In the genomic region with DNA sequence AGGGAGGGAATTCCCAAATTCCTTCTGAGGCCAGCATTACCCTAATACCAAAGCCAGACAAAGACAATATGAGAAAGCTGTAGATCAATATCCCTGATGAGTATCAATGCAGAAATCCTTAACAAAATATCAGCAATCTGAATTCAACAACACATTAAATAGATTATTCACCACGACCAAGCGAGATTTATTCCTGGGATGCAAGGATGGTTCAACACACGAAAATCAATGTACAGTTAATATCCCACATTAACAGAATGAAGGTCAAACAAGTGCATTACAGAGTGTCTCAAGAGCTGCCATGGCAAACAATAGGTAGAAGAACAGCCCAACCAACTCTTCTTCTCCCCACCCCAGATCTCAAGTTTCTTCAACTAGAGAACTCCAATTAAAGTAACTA, we compare ENCODE assay signal across 19 cellular contexts. TPM values are rescaled to one million over a fixed set of nuclear protein-coding genes. Genes with fewer than 3 reads are reported as not detected.
DNase-seq lines count a peak whose midpoint lies in the region; ATAC-seq lines count a peak whose summit lies in the region.
"Had no signal": no experiment of that assay in that cellular context is flagged by ENCODE, and none has a peak within 500 bp of the region (broad histone marks: within the 10 kb centered on the region; RNA-seq: fewer than 3 reads in every experiment).

No MANE protein-coding gene starts in this region.

- no peaks in the 10 kb centered on the region for H3K9me2 ChIP-seq in GM23248 (ENCODE audit: insufficient read depth)

- intact Hi-C loops in activated T-helper 1 cell treated with anti-CD3 and anti-CD28 coated beads, Interleukin-12 subunit alpha, Interleukin-12 subunit beta, Interleukin-2, Interleukin-4 antibody, amounts not matched to agents 30 ng/mL and 10 ng/mL and 1 ng/mL, durations not matched to agents 14 hours and 24 hours and 36 hours (cut with micrococcal nuclease) = loop anchor here (10.0 kb wide), 1 partner anchor 1077 kb away; the partner anchor contains the start of gene SPOCK2

- no peak overlapping the region for H4K12ac ChIP-seq in trophoblast cell (ENCODE audit: low read depth, low read length)

- H2AK5ac ChIP-seq in trophoblast cell (ENCODE audit: low read length) = no peak overlapping the region

- no peak overlapping the region for H3K4me3 ChIP-seq in GM23248
- no peak overlapping the region for H3K4me3 ChIP-seq in trophoblast cell (ENCODE audit: low read depth, low read length)

- H3K36me3 ChIP-seq in GM23248 (ENCODE audit: low read depth) = 0 out of 2 replicates have a peak, but pooled peaks cover 8% of the 10 kb centered on the region
- peaks cover 11 to 13% of the 10 kb centered on the region in 2 experiments for H3K36me3 ChIP-seq in trophoblast cell (ENCODE audit: control insufficient read depth in 1 of 2, insufficient read depth in 2 of 2, low read length in 2 of 2)

- in situ Hi-C loops in GM23248 (cut with MboI) = no loop called here

- peaks cover 7 to 31% of the 10 kb centered on the region in 2 donors for H3K36me3 Mint-ChIP-seq in activated T-cell treated with anti-CD3 and anti-CD28 coated beads, Interleukin-2, amount 50 U/mL, for 72 hours (ENCODE audit: insufficient read depth in 2 of 2)
- peaks cover 37% of the 10 kb centered on the region for H3K36me3 Mint-ChIP-seq in activated T-cell treated with anti-CD3 and anti-CD28 coated beads, Interleukin-2, amount 50 U/mL, for 4 hours (ENCODE audit: insufficient read depth)
- H3K36me3 Mint-ChIP-seq in activated naive CD8-positive, alpha-beta T cell = peaks cover 4% of the 10 kb centered on the region
- peaks cover 39% of the 10 kb centered on the region for H3K36me3 Mint-ChIP-seq in activated T-helper 1 cell treated with anti-CD3 and anti-CD28 coated beads, Interleukin-12 subunit alpha, Interleukin-12 subunit beta, Interleukin-2, Interleukin-4 antibody, amounts not matched to agents 30 ng/mL and 10 ng/mL and 1 ng/mL, durations not matched to agents 14 hours and 24 hours and 36 hours (ENCODE audit: low read depth)

- peaks cover 56% of the 10 kb centered on the region for H3K4me1 Mint-ChIP-seq in activated T-cell treated with anti-CD3 and anti-CD28 coated beads, Interleukin-2, amount 50 U/mL, for 72 hours (ENCODE audit: low read depth)
- H3K4me1 Mint-ChIP-seq in activated T-cell treated with anti-CD3 and anti-CD28 coated beads, Interleukin-2, amount 50 U/mL, for 4 hours (ENCODE audit: low read depth) = peaks cover 47% of the 10 kb centered on the region
- H3K4me1 Mint-ChIP-seq in activated naive CD8-positive, alpha-beta T cell (ENCODE audit: low read depth) = peaks cover 56% of the 10 kb centered on the region
- peaks cover 57% of the 10 kb centered on the region for H3K4me1 Mint-ChIP-seq in activated T-helper 1 cell treated with anti-CD3 and anti-CD28 coated beads, Interleukin-12 subunit alpha, Interleukin-12 subunit beta, Interleukin-2, Interleukin-4 antibody, amounts not matched to agents 30 ng/mL and 10 ng/mL and 1 ng/mL, durations not matched to agents 14 hours and 24 hours and 36 hours (ENCODE audit: low read depth)

- no peaks in the 10 kb centered on the region for H3K27me3 ChIP-seq in GM23248 (replicated peaks; ENCODE audit: insufficient read depth)
- no peaks in the 10 kb centered on the region for H3K27me3 ChIP-seq in trophoblast cell (ENCODE audit: insufficient read depth, low read length)

- no peak overlapping the region for H3K9ac ChIP-seq in GM23248
- no peak overlapping the region for H3K9ac ChIP-seq in trophoblast cell (ENCODE audit: low read length)

- peak overlapping the region; percentile 80 for H3K27ac Mint-ChIP-seq in activated T-cell treated with anti-CD3 and anti-CD28 coated beads, Interleukin-2, amount 50 U/mL, for 72 hours
- peak overlapping the region; percentile 35 for H3K27ac Mint-ChIP-seq in activated naive CD8-positive, alpha-beta T cell
- H3K27ac Mint-ChIP-seq in activated T-helper 1 cell treated with anti-CD3 and anti-CD28 coated beads, Interleukin-12 subunit alpha, Interleukin-12 subunit beta, Interleukin-2, Interleukin-4 antibody, amounts not matched to agents 30 ng/mL and 10 ng/mL and 1 ng/mL, durations not matched to agents 14 hours and 24 hours and 36 hours = no peak overlapping the region

- H3K27me3 Mint-ChIP-seq in activated T-cell treated with anti-CD3 and anti-CD28 coated beads, Interleukin-2, amount 50 U/mL, for 72 hours (ENCODE audit: low read depth) = no peaks in the 10 kb centered on the region
- H3K27me3 Mint-ChIP-seq in activated T-cell treated with anti-CD3 and anti-CD28 coated beads, Interleukin-2, amount 50 U/mL, for 4 hours (ENCODE audit: low read depth) = no peaks in the 10 kb centered on the region
- no peaks in the 10 kb centered on the region for H3K27me3 Mint-ChIP-seq in activated naive CD8-positive, alpha-beta T cell
- H3K27me3 Mint-ChIP-seq in activated T-helper 1 cell treated with anti-CD3 and anti-CD28 coated beads, Interleukin-12 subunit alpha, Interleukin-12 subunit beta, Interleukin-2, Interleukin-4 antibody, amounts not matched to agents 30 ng/mL and 10 ng/mL and 1 ng/mL, durations not matched to agents 14 hours and 24 hours and 36 hours (ENCODE audit: insufficient read depth) = no peaks in the 10 kb centered on the region

- peak overlapping the region; percentile 94; the same call in 1 of the 2 replicates for H3K27ac ChIP-seq in GM23248
- H3K27ac ChIP-seq in trophoblast cell (ENCODE audit: low read depth, low read length) = no peak overlapping the region

- no peaks in the 10 kb centered on the region for H3K9me3 ChIP-seq in GM23248 (ENCODE audit: low read depth)
- H3K9me3 ChIP-seq in trophoblast cell (ENCODE audit: insufficient read depth, low read depth, low read length) = no peaks in the 10 kb centered on the region

- no peak overlapping the region for H2AFZ ChIP-seq in GM23248
- no peak overlapping the region for H2AFZ ChIP-seq in trophoblast cell (ENCODE audit: insufficient read depth, low read length, poor library complexity)

- peaks cover 94% of the 10 kb centered on the region for H3K79me2 ChIP-seq in GM23248 (ENCODE audit: insufficient read depth)
- no peaks in the 10 kb centered on the region for H3K79me2 ChIP-seq in trophoblast cell (ENCODE audit: control insufficient read depth, insufficient read depth, low read length, poor library complexity)

- DNase-seq in activated T-cell treated with anti-CD3 and anti-CD28 coated beads, Interleukin-2, amount 50 U/mL, for 72 hours = no peak
- DNase-seq in activated T-cell treated with anti-CD3 and anti-CD28 coated beads, Interleukin-2, amount 50 U/mL, for 4 hours = no peak
- DNase-seq in GM23248 (no peak), trophoblast cell (no peak), COR-L47 (lab: John Stamatoyannopoulos, UW) (no peak), GF-D8 (lab: John Stamatoyannopoulos, UW) (no peak)
- DNase-seq in activated T-helper 1 cell treated with anti-CD3 and anti-CD28 coated beads, Interleukin-12 subunit alpha, Interleukin-12 subunit beta, Interleukin-2, Interleukin-4 antibody, amounts not matched to agents 30 ng/mL and 10 ng/mL and 1 ng/mL, durations not matched to agents 14 hours and 24 hours and 36 hours (ENCODE audit: low spot score) = no peak
- DNase-seq: Calu3, DMS79, H7, KG1, NCI-H1092, NCI-H146, NCI-H2081 treated with DMSO at 0.1 percent for 48 hours, NCI-H524 had no signal

- no peaks in the 10 kb centered on the region for H4K20me1 ChIP-seq in GM23248 (ENCODE audit: insufficient read depth)

- peaks cover 0 to 2% of the 10 kb centered on the region in 2 donors for H3K9me3 Mint-ChIP-seq in activated T-cell treated with anti-CD3 and anti-CD28 coated beads, Interleukin-2, amount 50 U/mL, for 72 hours
- H3K9me3 Mint-ChIP-seq in activated T-cell treated with anti-CD3 and anti-CD28 coated beads, Interleukin-2, amount 50 U/mL, for 4 hours = no peaks in the 10 kb centered on the region
- H3K9me3 Mint-ChIP-seq in activated naive CD8-positive, alpha-beta T cell (ENCODE audit: low read depth) = no peaks in the 10 kb centered on the region
- no peaks in the 10 kb centered on the region for H3K9me3 Mint-ChIP-seq in activated T-helper 1 cell treated with anti-CD3 and anti-CD28 coated beads, Interleukin-12 subunit alpha, Interleukin-12 subunit beta, Interleukin-2, Interleukin-4 antibody, amounts not matched to agents 30 ng/mL and 10 ng/mL and 1 ng/mL, durations not matched to agents 14 hours and 24 hours and 36 hours
- H3K9me3 Mint-ChIP-seq: CD14-positive monocyte had no signal

- no peak overlapping the region for H2BK5ac ChIP-seq in trophoblast cell (ENCODE audit: low read depth, low read length, poor library complexity)

- H3K23ac ChIP-seq in trophoblast cell (ENCODE audit: low read length) = no peak overlapping the region

- H3K4ac ChIP-seq in trophoblast cell (ENCODE audit: low read depth, low read length) = peak overlapping the region; percentile 21

- no peak overlapping the region for H4K8ac ChIP-seq in trophoblast cell (ENCODE audit: low read depth, low read length)

- peak overlapping the region in 1 of 2 donors; percentile 33 for H3K4me3 Mint-ChIP-seq in activated T-cell treated with anti-CD3 and anti-CD28 coated beads, Interleukin-2, amount 50 U/mL, for 72 hours
- no peak overlapping the region for H3K4me3 Mint-ChIP-seq in activated T-cell treated with anti-CD3 and anti-CD28 coated beads, Interleukin-2, amount 50 U/mL, for 4 hours
- peak overlapping the region; percentile 44 for H3K4me3 Mint-ChIP-seq in activated naive CD8-positive, alpha-beta T cell
- H3K4me3 Mint-ChIP-seq in activated T-helper 1 cell treated with anti-CD3 and anti-CD28 coated beads, Interleukin-12 subunit alpha, Interleukin-12 subunit beta, Interleukin-2, Interleukin-4 antibody, amounts not matched to agents 30 ng/mL and 10 ng/mL and 1 ng/mL, durations not matched to agents 14 hours and 24 hours and 36 hours = no peak overlapping the region
- H3K4me3 Mint-ChIP-seq: CD14-positive monocyte had no signal

- H3K4me1 ChIP-seq in GM23248 (ENCODE audit: insufficient read depth) = peaks cover 33% of the 10 kb centered on the region
- H3K4me1 ChIP-seq in trophoblast cell (ENCODE audit: control insufficient read depth in 1 of 2, insufficient read depth in 2 of 2, low read length in 2 of 2) = no peaks in the 10 kb centered on the region

- ATAC-seq in activated T-cell treated with anti-CD3 and anti-CD28 coated beads, Interleukin-2, amount 50 U/mL, for 72 hours (replicated peaks in 1 of 2) = no peak
- no peak for ATAC-seq in activated T-cell treated with anti-CD3 and anti-CD28 coated beads, Interleukin-2, amount 50 U/mL, for 4 hours
- ATAC-seq: Panc1 had no signal

- H3K4me2 ChIP-seq in GM23248 (ENCODE audit: unreplicated experiment) = no peak overlapping the region
- no peak overlapping the region for H3K4me2 ChIP-seq in trophoblast cell (ENCODE audit: low read length)

- peaks cover 47% of the 10 kb centered on the region for H3F3A ChIP-seq in GM23248 (ENCODE audit: insufficient read depth)

- no peak overlapping the region for H3K18ac ChIP-seq in trophoblast cell (ENCODE audit: low read length)

- 92 to 96% methylated on average over 3 of the region's 3 CpGs for WGBS in GM23248 (ENCODE audit: low coverage in 1 of 2, low lambda C conversion rate in 2 of 2, missing lambda C conversion rate in 2 of 2), 2 experiments
- WGBS in trophoblast cell (ENCODE audit: extremely low coverage, insufficient coverage, insufficient read length) = no CpG with 5 or more reads among the region's 3 CpGs

- H3K79me1 ChIP-seq in trophoblast cell (ENCODE audit: low read length) = no peaks in the 10 kb centered on the region

- no peak overlapping the region for H3K14ac ChIP-seq in trophoblast cell (ENCODE audit: low read length)

- no peak overlapping the region for H2BK12ac ChIP-seq in trophoblast cell (ENCODE audit: low read length)

- no peak overlapping the region for H4K91ac ChIP-seq in trophoblast cell (ENCODE audit: low read depth, low read length)

- H2BK120ac ChIP-seq in trophoblast cell (ENCODE audit: insufficient read depth, low read length, poor library complexity) = no peak overlapping the region

RNA-seq across cellular contexts. Expression of gene ECD, which starts 6.1 kb away (rescaled TPM):
- total RNA-seq in activated T-cell treated with anti-CD3 and anti-CD28 coated beads, Interleukin-2, amount 50 U/mL, for 72 hours = 10 to 100 TPM; 31.9 to 32.8 TPM
- 10 to 100 TPM; 37.4 to 38.9 (median 37.9) TPM for total RNA-seq in activated T-cell treated with anti-CD3 and anti-CD28 coated beads, Interleukin-2, amount 50 U/mL, for 4 hours
- total RNA-seq in GM23248 (2014; rRNA removed; shearing (Covaris generic)) = 20.2 and 21.3 TPM in 2 replicates
- 36.0 and 37.3 TPM in 2 replicates for polyA plus RNA-seq in GM23248 (2016; fragmentation: Nextera tagmentation; extraction: Ambion mirVana)
- 26.9 and 27.4 TPM in 2 replicates for polyA plus RNA-seq in trophoblast cell (2013)
- total RNA-seq in activated T-helper 1 cell treated with anti-CD3 and anti-CD28 coated beads, Interleukin-12 subunit alpha, Interleukin-12 subunit beta, Interleukin-2, Interleukin-4 antibody, amounts not matched to agents 30 ng/mL and 10 ng/mL and 1 ng/mL, durations not matched to agents 14 hours and 24 hours and 36 hours = 38.0 and 39.5 TPM in 2 replicates

RNA-seq across cellular contexts. Expression of gene FAM149B1, which starts 6.3 kb away (rescaled TPM):
- 10 to 100 TPM; 13.9 to 16.1 TPM for total RNA-seq in activated T-cell treated with anti-CD3 and anti-CD28 coated beads, Interleukin-2, amount 50 U/mL, for 72 hours
- total RNA-seq in activated T-cell treated with anti-CD3 and anti-CD28 coated beads, Interleukin-2, amount 50 U/mL, for 4 hours = 1 to 10 TPM; 4.2 to 6.0 (median 5.1) TPM
- 23.3 and 26.7 TPM in 2 replicates for total RNA-seq in GM23248 (2014; rRNA removed; shearing (Covaris generic))
- 7.1 and 7.4 TPM in 2 replicates for polyA plus RNA-seq in GM23248 (2016; fragmentation: Nextera tagmentation; extraction: Ambion mirVana)
- 28.6 and 31.3 TPM in 2 replicates for polyA plus RNA-seq in trophoblast cell (2013)
- 11.1 and 11.3 TPM in 2 replicates for total RNA-seq in activated T-helper 1 cell treated with anti-CD3 and anti-CD28 coated beads, Interleukin-12 subunit alpha, Interleukin-12 subunit beta, Interleukin-2, Interleukin-4 antibody, amounts not matched to agents 30 ng/mL and 10 ng/mL and 1 ng/mL, durations not matched to agents 14 hours and 24 hours and 36 hours

RNA-seq across cellular contexts. Expression of gene NUDT13, which starts 51.4 kb away (rescaled TPM):
- total RNA-seq in activated T-cell treated with anti-CD3 and anti-CD28 coated beads, Interleukin-2, amount 50 U/mL, for 72 hours = 1 to 10 TPM in 1 of 2 donors, under 1 TPM in 1; 0.60 to 1.3 TPM
- total RNA-seq in activated T-cell treated with anti-CD3 and anti-CD28 coated beads, Interleukin-2, amount 50 U/mL, for 4 hours = 1 to 10 TPM in 1 of 3 donors, under 1 TPM in 2; 0.68 to 1.3 (median 0.76) TPM
- total RNA-seq in GM23248 (2014; rRNA removed; shearing (Covaris generic)) = 0.51 and 1.7 TPM in 2 replicates
- 1.2 and 1.4 TPM in 2 replicates for polyA plus RNA-seq in GM23248 (2016; fragmentation: Nextera tagmentation; extraction: Ambion mirVana)
- polyA plus RNA-seq in trophoblast cell (2013) = 0.96 and 1.4 TPM in 2 replicates
- total RNA-seq in activated T-helper 1 cell treated with anti-CD3 and anti-CD28 coated beads, Interleukin-12 subunit alpha, Interleukin-12 subunit beta, Interleukin-2, Interleukin-4 antibody, amounts not matched to agents 30 ng/mL and 10 ng/mL and 1 ng/mL, durations not matched to agents 14 hours and 24 hours and 36 hours = 0.81 and 0.83 TPM in 2 replicates
- total RNA-seq: G401 had no signal
